Comparison of ENCODE assay signal across 3 cellular contexts in genomic region chr7:91091631-91092030, GRCh38.
"Had no signal": no experiment of that assay in that cellular context is flagged by ENCODE, and none has a peak within 500 bp of the region (broad histone marks: within the 10 kb centered on the region; RNA-seq: fewer than 3 reads in every experiment).

No MANE protein-coding gene starts in this region.

- H3K4me3 ChIP-seq: GM12878 had no signal

- DNase-seq: GDM1, GF-D8 had no signal
